8 cellular contexts compared by ENCODE assay signal in genomic region chr5:180291234-180291940, GRCh38. TPM values are rescaled to one million over a fixed set of nuclear protein-coding genes. Genes with fewer than 3 reads are reported as not detected.
DNase-seq lines count a peak whose midpoint lies in the region; ATAC-seq lines count a peak whose summit lies in the region.

No MANE protein-coding gene starts in this region.

- peak overlapping the region; percentile 94 for H3K4me2 ChIP-seq in BLaER1

- H3K27ac ChIP-seq in BLaER1, result peak overlapping the region; percentile 90
- H3K27ac ChIP-seq in effector memory CD4-positive, alpha-beta T cell (ENCODE audit: insufficient read depth, low read length, poor library complexity, severe bottlenecking), result peak overlapping the region; percentile 43

- no peaks in the 10 kb centered on the region for H3K27me3 ChIP-seq in BLaER1
- H3K27me3 ChIP-seq in effector memory CD4-positive, alpha-beta T cell (replicated peaks; ENCODE audit: control insufficient read depth, insufficient read depth, low read length, poor library complexity, severe bottlenecking), result no peaks in the 10 kb centered on the region

- H3K9me3 ChIP-seq in BLaER1, result 0 out of 2 replicates have a peak, but pooled peaks cover 4% of the 10 kb centered on the region
- H3K9me3 ChIP-seq in effector memory CD4-positive, alpha-beta T cell (ENCODE audit: control insufficient read depth, low read length), result no peaks in the 10 kb centered on the region

- peaks cover 49% of the 10 kb centered on the region for H3K4me1 ChIP-seq in BLaER1
- H3K4me1 ChIP-seq in effector memory CD4-positive, alpha-beta T cell (ENCODE audit: control insufficient read depth, insufficient read depth, low read length, poor library complexity, severe bottlenecking), result peaks cover 15% of the 10 kb centered on the region

- peaks cover 56% of the 10 kb centered on the region for H4K20me1 ChIP-seq in BLaER1

- DNase-seq in RPMI7951 (ENCODE audit: low read depth), result peak; percentile 9
- no peak for DNase-seq in effector memory CD4-positive, alpha-beta T cell
- peak; percentile 12 for DNase-seq in midbrain (lab: John Stamatoyannopoulos, UW)
- no peak for DNase-seq in NCI-H2081 (lab: John Stamatoyannopoulos, UW)
- DNase-seq in G401 (ENCODE audit: low spot score), result no peak

- peak overlapping the region; percentile 96 for H3K4me3 ChIP-seq in BLaER1
- peak overlapping the region; percentile 66 for H3K4me3 ChIP-seq in effector memory CD4-positive, alpha-beta T cell (ENCODE audit: insufficient read depth, low read depth, low read length, poor library complexity, severe bottlenecking)

- H3K9ac ChIP-seq in BLaER1, result peak overlapping the region; percentile 86

- H3K36me3 ChIP-seq in BLaER1, result peaks cover 24% of the 10 kb centered on the region
- H3K36me3 ChIP-seq in effector memory CD4-positive, alpha-beta T cell (ENCODE audit: control insufficient read depth, insufficient read depth, low read length), result peaks cover 6% of the 10 kb centered on the region

- in situ Hi-C loops in G401 (cut with HindIII; ENCODE audit: low sequenced_read_pairs), result no loop called here

- peak; percentile 20 for ATAC-seq in GM18858 (IDR thresholded peaks at IDR 0.05; ENCODE audit: unreplicated experiment)
- ATAC-seq in HG02981 (IDR thresholded peaks at IDR 0.05; ENCODE audit: unreplicated experiment), result peak; percentile 21

RNA-seq across cellular contexts. Expression of gene MAPK9, which starts 0.5 kb away (rescaled TPM):
- total RNA-seq in RPMI7951 (2014; rRNA removed; shearing (Covaris generic)), result 18.0 and 19.0 TPM in 2 replicates
- total RNA-seq in G401 (2014; rRNA removed; shearing (Covaris generic)), result 44.2 and 83.2 TPM in 2 replicates

Comparison
In these comparisons a context has a peak if more than half of its experiments do, and no peak if none do; other contexts are left out.
1. DNase-seq: peak in RPMI7951 (single experiment) and midbrain (single experiment); none in effector memory CD4-positive, alpha-beta T cell (0 of 3), NCI-H2081 (0 of 2) and G401 (single experiment).